In genomic region chr6:113879186-113880096, GRCh38 we compare ENCODE assay signal across 8 cellular contexts. TPM values are rescaled to one million over a fixed set of nuclear protein-coding genes. Genes with fewer than 3 reads are reported as not detected.
DNase-seq lines count a peak whose midpoint lies in the region; ATAC-seq and TF ChIP-seq lines count a peak whose summit lies in the region.

No MANE protein-coding gene starts in this region.

- H3K36me3 ChIP-seq in DOHH2 (ENCODE audit: control insufficient read depth, low read length), result no peaks in the 10 kb centered on the region
- no peaks in the 10 kb centered on the region for H3K36me3 ChIP-seq in adipocyte (ENCODE audit: control insufficient read depth, insufficient read depth, low read length, severe bottlenecking)

- peaks cover 10% of the 10 kb centered on the region for H3K27me3 ChIP-seq in DOHH2 (ENCODE audit: control insufficient read depth, low read length)
- no peaks in the 10 kb centered on the region for H3K27me3 ChIP-seq in adipocyte (replicated peaks; ENCODE audit: control insufficient read depth, insufficient read depth, low read length)

- H3K4me1 ChIP-seq in DOHH2 (ENCODE audit: control insufficient read depth, low read length) (no peaks in the 10 kb centered on the region), adipocyte (ENCODE audit: control insufficient read depth, insufficient read depth, low read length) (peaks cover 12% of the 10 kb centered on the region)

- H3K9me3 ChIP-seq in DOHH2 (ENCODE audit: control insufficient read depth, insufficient read depth, low read length) (no peaks in the 10 kb centered on the region), adipocyte (ENCODE audit: control insufficient read depth, low read length) (no peaks in the 10 kb centered on the region)

- H3K79me2 ChIP-seq in DOHH2 (ENCODE audit: control insufficient read depth, low read length), result no peaks in the 10 kb centered on the region

- H4K20me1 ChIP-seq in DOHH2 (ENCODE audit: control insufficient read depth, insufficient read depth, low read depth, low read length), result no peaks in the 10 kb centered on the region

- peak; percentile 50 for TF ChIP-seq CTCF in DOHH2 (IDR thresholded peaks at IDR 0.05; ENCODE audit: low read depth, low read length, poor library complexity, severe bottlenecking)

- peak overlapping the region; percentile 49 for H3K9ac ChIP-seq in adipocyte (ENCODE audit: low read length)

- no peaks in the 10 kb centered on the region for H3K9me2 ChIP-seq in DOHH2 (replicated peaks; ENCODE audit: control insufficient read depth, low read length)

- peak; percentile 68 for DNase-seq in NCI-H2227 (lab: John Stamatoyannopoulos, UW; ENCODE audit: unreplicated experiment)
- DNase-seq in adipocyte (ENCODE audit: low read depth), result peak; percentile 87
- DNase-seq in left ventricle myocardium superior, result no peak
- peak; percentile 74 for DNase-seq in renal cortical epithelial cell (ENCODE audit: low read depth)
- no peak for DNase-seq in activated gamma-delta T cell treated with Interleukin-2 at 50 U/mL for 16 hours

- no peak overlapping the region for H3K4me3 ChIP-seq in DOHH2 (ENCODE audit: low read length)
- H3K4me3 ChIP-seq in adipocyte (ENCODE audit: low read length), result peak overlapping the region; percentile 58

- no peaks in the 10 kb centered on the region for H3F3A ChIP-seq in DOHH2 (ENCODE audit: control insufficient read depth, insufficient read depth)

- ATAC-seq in GM19467 (IDR thresholded peaks at IDR 0.05; ENCODE audit: unreplicated experiment) (peak; percentile 99), HG03432 (IDR thresholded peaks at IDR 0.05; ENCODE audit: unreplicated experiment) (peak; percentile 100), left ventricle myocardium superior (peak; percentile 99)

- intact Hi-C loops in left ventricle myocardium superior (cut with micrococcal nuclease), result no loop called here

- H3K27ac ChIP-seq in DOHH2 (ENCODE audit: low read depth, low read length), result no peak overlapping the region

- no peak overlapping the region for H3K4me2 ChIP-seq in DOHH2 (ENCODE audit: low read length)

RNA-seq across cellular contexts. Expression of gene MARCKS, which starts 22.3 kb away (rescaled TPM):
- total RNA-seq in left ventricle myocardium superior (25.4 TPM), renal cortical epithelial cell (74.0 and 94.8 TPM in 2 replicates)

Comparison
In these comparisons a context has a peak if more than half of its experiments do, and no peak if none do; other contexts are left out.
1. DNase-seq: peak in NCI-H2227 (single experiment), adipocyte (single experiment) and renal cortical epithelial cell (single experiment); none in left ventricle myocardium superior (single experiment) and activated gamma-delta T cell treated with Interleukin-2 at 50 U/mL for 16 hours (single experiment).
2. Peak in every context shown above with its lines, with median percentiles within 50 percentile points of each other: ATAC-seq.